ENCODE assay signal across 1 cellular context in the genomic region with DNA sequence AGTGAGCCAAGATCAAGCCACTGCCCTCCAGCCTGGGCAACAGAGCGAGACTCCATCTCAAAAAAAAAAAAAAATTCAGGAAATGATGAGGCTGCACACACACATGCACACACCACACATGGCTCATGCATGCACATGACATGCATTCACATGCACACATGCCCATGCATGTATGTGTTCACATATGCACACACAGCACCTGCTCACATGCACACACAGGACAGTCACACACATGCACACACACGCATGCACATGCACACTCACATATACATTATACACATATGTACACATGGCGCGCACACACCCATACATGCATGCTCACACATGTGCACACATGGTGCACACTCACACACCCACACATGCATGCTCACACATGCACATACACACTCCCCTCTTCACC.
TF ChIP-seq lines count a peak whose summit lies in the region.

No MANE protein-coding gene starts in this region.

TF ChIP-seq in HepG2, 621 proteins besides CTCF, POLR2A, EP300 and RAD21 (continued from another document):
- TF ChIP-seq, protein P1, sequence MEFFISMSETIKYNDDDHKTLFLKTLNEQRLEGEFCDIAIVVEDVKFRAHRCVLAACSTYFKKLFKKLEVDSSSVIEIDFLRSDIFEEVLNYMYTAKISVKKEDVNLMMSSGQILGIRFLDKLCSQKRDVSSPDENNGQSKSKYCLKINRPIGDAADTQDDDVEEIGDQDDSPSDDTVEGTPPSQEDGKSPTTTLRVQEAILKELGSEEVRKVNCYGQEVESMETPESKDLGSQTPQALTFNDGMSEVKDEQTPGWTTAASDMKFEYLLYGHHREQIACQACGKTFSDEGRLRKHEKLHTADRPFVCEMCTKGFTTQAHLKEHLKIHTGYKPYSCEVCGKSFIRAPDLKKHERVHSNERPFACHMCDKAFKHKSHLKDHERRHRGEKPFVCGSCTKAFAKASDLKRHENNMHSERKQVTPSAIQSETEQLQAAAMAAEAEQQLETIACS (CRISPR knock-in tag; IDR thresholded peaks at IDR 0.05) = no peak
- TF ChIP-seq ZFX (CRISPR knock-in tag; IDR thresholded peaks at IDR 0.05; ENCODE audit: low read depth) (no peak), ZNF207 (IDR thresholded peaks at IDR 0.05; ENCODE audit: borderline replicate concordance) (peak; percentile 86)
